9 cellular contexts compared by ENCODE assay signal in genomic region chr10:98460837-98461499, GRCh38. TPM values are rescaled to one million over a fixed set of nuclear protein-coding genes. Genes with fewer than 3 reads are reported as not detected.
DNase-seq lines count a peak whose midpoint lies in the region; ATAC-seq, FAIRE-seq and TF ChIP-seq lines count a peak whose summit lies in the region.
"Had no signal": no experiment of that assay in that cellular context is flagged by ENCODE, and none has a peak within 500 bp of the region (broad histone marks: within the 10 kb centered on the region; RNA-seq: fewer than 3 reads in every experiment).

No MANE protein-coding gene starts in this region.

- DNase-seq in DMS53 (lab: John Stamatoyannopoulos, UW) (peak; percentile 93), fibroblast of lung (ENCODE audit: low read depth in 2 of 2) (peak; percentile 93 to 95), pancreas (peak in 4 of 6 donors; percentile 72 to 87 (median 80)), HAP-1 (ENCODE audit: low spot score in 2 of 2) (no peak), NCI-H2029 (lab: John Stamatoyannopoulos, UW) (no peak)
- DNase-seq in activated naive CD4-positive, alpha-beta T cell treated with Interleukin-2 at 50 U/mL for 16 hours: no peak
- DNase-seq: NCI-H748 treated with DMSO at 0.1 percent for 48 hours had no signal

- peaks cover 11% of the 10 kb centered on the region for H3K4me1 ChIP-seq in fibroblast of lung (ENCODE audit: control insufficient read depth, extremely low read depth, insufficient read depth, low read length)
- H3K4me1 ChIP-seq in pancreas: peaks cover 12 to 15% (median 13%) of the 10 kb centered on the region in 3 donors
- H3K4me1 ChIP-seq in HAP-1: no peaks in the 10 kb centered on the region

- H3K4me2 ChIP-seq in fibroblast of lung (ENCODE audit: extremely low read depth, insufficient read depth, low read length): peak overlapping the region; percentile 70

- TF ChIP-seq CTCF in fibroblast of lung (conservative IDR thresholded peaks at IDR 0.05 in 1 of 2, IDR thresholded peaks at IDR 0.05 in 1 of 2; ENCODE audit: low read depth in 1 of 2, low read length in 2 of 2) (no peak), pancreas (IDR thresholded peaks at IDR 0.05) (no peak)

- H4K20me1 ChIP-seq in fibroblast of lung (ENCODE audit: control insufficient read depth, extremely low read depth, insufficient read depth, low read length): no peaks in the 10 kb centered on the region

- intact Hi-C loops in pancreas (cut with DNase I): loop anchor here in 2 of 3 donors (5.0 to 10.0 kb wide), 2 partner anchors 784 to 786 kb away; no protein-coding TSS in a partner anchor

- H3K27ac ChIP-seq in fibroblast of lung (ENCODE audit: insufficient read depth, low read length): peak overlapping the region; percentile 73
- H3K27ac ChIP-seq in pancreas: peak overlapping the region; percentile 53 to 77 (median 66)

- no peaks in the 10 kb centered on the region for H3K36me3 ChIP-seq in fibroblast of lung (ENCODE audit: control insufficient read depth, insufficient read depth, low read length)
- H3K36me3 ChIP-seq in pancreas: no peaks in the 10 kb centered on the region
- no peaks in the 10 kb centered on the region for H3K36me3 ChIP-seq in HAP-1 (replicated peaks)

- 50 to 51% methylated on average over 3 of the region's 3 CpGs for whole genome bisulfite sequencing in pancreas, 2 donors

- H2AFZ ChIP-seq in fibroblast of lung (ENCODE audit: low read length): no peak overlapping the region

- H3K9ac ChIP-seq in fibroblast of lung (ENCODE audit: insufficient read depth, low read length): no peak overlapping the region

- no peaks in the 10 kb centered on the region for H3K9me3 ChIP-seq in fibroblast of lung (ENCODE audit: control insufficient read depth, insufficient read depth, low read depth, low read length)
- no peaks in the 10 kb centered on the region for H3K9me3 ChIP-seq in pancreas
- no peaks in the 10 kb centered on the region for H3K9me3 ChIP-seq in HAP-1

- in situ Hi-C loops in HAP-1 (cut with MboI; ENCODE audit: low sequenced_read_pairs): loop anchor here (25.0 kb wide), 1 partner anchor 801 kb away; no protein-coding TSS in a partner anchor

- ATAC-seq in pancreas: peak; percentile 96 to 99 (median 98)
- ATAC-seq in activated CD4-positive, CD25-positive, alpha-beta regulatory T cell treated with anti-CD3 and anti-CD28 coated beads, Interleukin-2, amount 50 U/mL, for 24 hours: no peak

- no peaks in the 10 kb centered on the region for H3K79me2 ChIP-seq in fibroblast of lung (ENCODE audit: control insufficient read depth, insufficient read depth, low read length)

- peak; percentile 92 for FAIRE-seq in pancreas (lab: Jason Lieb, UNC)

- no peak overlapping the region for H3K4me3 ChIP-seq in fibroblast of lung (replicated peaks in 1 of 4; ENCODE audit: control extremely low read depth in 1 of 4, insufficient read depth in 1 of 4, low read depth in 3 of 4, low read length in 4 of 4)
- H3K4me3 ChIP-seq in pancreas: no peak overlapping the region
- no peak overlapping the region for H3K4me3 ChIP-seq in HAP-1

- H3K27me3 ChIP-seq in fibroblast of lung (ENCODE audit: control insufficient read depth, insufficient read depth, low read length) (no peaks in the 10 kb centered on the region), pancreas (no peaks in the 10 kb centered on the region), HAP-1 (ENCODE audit: low read depth) (no peaks in the 10 kb centered on the region; the same call in 1 of the 2 replicates)

TF ChIP-seq in PFSK-1, 5 proteins besides CTCF, POLR2A, EP300 and RAD21:
- TF ChIP-seq SIN3A (IDR thresholded peaks at IDR 0.05; ENCODE audit: borderline replicate concordance, insufficient read depth, low read length): peak; percentile 46; the same call in 1 of the 2 replicates
- TF ChIP-seq TAF1 (IDR thresholded peaks at IDR 0.05; ENCODE audit: borderline replicate concordance, insufficient read depth, low read length): no peak
- TF ChIP-seq POLR2AphosphoS5 (IDR thresholded peaks at IDR 0.05; ENCODE audit: low read depth, low read length): no peak

RNA-seq across cellular contexts. Expression of gene HPS1, which starts 14.2 kb away (rescaled TPM):
- 99.2 TPM for polyA plus RNA-seq in PFSK-1 (2012; ENCODE audit: insufficient read length, low read depth)
- 28.8 and 44.6 TPM in 2 replicates for total RNA-seq in fibroblast of lung
- polyA plus RNA-seq in fibroblast of lung: 58.1 and 65.0 TPM in 2 replicates
- polyA plus RNA-seq in fibroblast of lung (2012): 69.4 and 77.0 TPM in 2 replicates
- polyA minus RNA-seq in fibroblast of lung (ENCODE audit: low replicate concordance): 132 TPM in 2 replicates
- total RNA-seq in pancreas: 10 to 100 TPM; 24.6 to 38.7 (median 28.5) TPM
- 10 to 100 TPM; 33.5 to 38.3 TPM for polyA plus RNA-seq in pancreas

RNA-seq across cellular contexts. Expression of gene PYROXD2, which starts 46.0 kb away (rescaled TPM):
- 11.0 TPM for polyA plus RNA-seq in PFSK-1 (2012; ENCODE audit: insufficient read length, low read depth)
- total RNA-seq in fibroblast of lung: 12.8 and 16.0 TPM in 2 replicates
- polyA plus RNA-seq in fibroblast of lung: 8.7 and 15.9 TPM in 2 replicates
- 9.3 and 16.8 TPM in 2 replicates for polyA plus RNA-seq in fibroblast of lung (2012)
- polyA minus RNA-seq in fibroblast of lung (ENCODE audit: low replicate concordance): 6.9 and 20.3 TPM in 2 replicates
- total RNA-seq in pancreas: 1 to 10 TPM; 1.8 to 7.8 (median 3.5) TPM
- 10 to 100 TPM in 1 of 2 donors, 1 to 10 TPM in 1; 8.4 to 15.9 TPM for polyA plus RNA-seq in pancreas

Comparison
In these comparisons a context has a peak if more than half of its experiments do, and no peak if none do; other contexts are left out.
1. DNase-seq: peak in DMS53 (single experiment), fibroblast of lung (2 of 2) and pancreas (4 of 6); none in HAP-1 (0 of 2), activated naive CD4-positive, alpha-beta T cell treated with Interleukin-2 at 50 U/mL for 16 hours (single experiment) and NCI-H2029 (single experiment).
2. ATAC-seq: peak in pancreas (4 of 4); none in activated CD4-positive, CD25-positive, alpha-beta regulatory T cell treated with anti-CD3 and anti-CD28 coated beads, Interleukin-2, amount 50 U/mL, for 24 hours (0 of 2).